9 cellular contexts compared by ENCODE assay signal in genomic region chr2:10659898-10660568, GRCh38. TPM values are rescaled to one million over a fixed set of nuclear protein-coding genes. Genes with fewer than 3 reads are reported as not detected.
DNase-seq lines count a peak whose midpoint lies in the region; ATAC-seq and TF ChIP-seq lines count a peak whose summit lies in the region.
"Had no signal": no experiment of that assay in that cellular context is flagged by ENCODE, and none has a peak within 500 bp of the region (broad histone marks: within the 10 kb centered on the region; RNA-seq: fewer than 3 reads in every experiment).

No MANE protein-coding gene starts in this region.

- H3K27me3 Mint-ChIP-seq in neural crest cell (ENCODE audit: low read depth), result no peaks in the 10 kb centered on the region
- H3K27me3 Mint-ChIP-seq: activated naive CD8-positive, alpha-beta T cell had no signal

- H3K9me3 ChIP-seq in esophagus squamous epithelium, result no peaks in the 10 kb centered on the region

- H3K27ac Mint-ChIP-seq in neural crest cell (ENCODE audit: unreplicated experiment), result no peak overlapping the region
- H3K27ac Mint-ChIP-seq: activated naive CD8-positive, alpha-beta T cell had no signal

- intact Hi-C loops in esophagus squamous epithelium (cut with DNase I), result no loop called here

- H3K4me1 ChIP-seq in esophagus squamous epithelium, result peaks cover 0 to 4% (median 0%) of the 10 kb centered on the region in 3 donors

- peak; percentile 4 for DNase-seq in NCI-H146 (lab: John Stamatoyannopoulos, UW)
- DNase-seq in NCI-H146 treated with DMSO at 0.1 percent for 48 hours (lab: John Stamatoyannopoulos, UW; ENCODE audit: unreplicated experiment), result no peak
- peak; percentile 65 for DNase-seq in NCI-H1694 (lab: John Stamatoyannopoulos, UW)
- DNase-seq in activated CD8-positive, alpha-beta memory T cell treated with anti-CD3 and anti-CD28 coated beads for 24 hours, result peak; percentile 66
- DNase-seq in esophagus squamous epithelium (lab: John Stamatoyannopoulos, UW), result no peak
- peak; percentile 48 for DNase-seq in neural crest cell (ENCODE audit: low read depth, low spot score)
- DNase-seq in NCI-H2029 treated with DMSO at 0.1 percent for 48 hours (lab: John Stamatoyannopoulos, UW), result no peak

- no peak for TF ChIP-seq POLR2A in esophagus squamous epithelium (IDR thresholded peaks at IDR 0.05)

- H3K4me1 Mint-ChIP-seq in neural crest cell, result no peaks in the 10 kb centered on the region

- no peak for ATAC-seq in HG03342 (IDR thresholded peaks at IDR 0.05; ENCODE audit: unreplicated experiment)

- no peaks in the 10 kb centered on the region for H3K9me3 Mint-ChIP-seq in neural crest cell

- 72 to 79% methylated on average over 10 of the region's 10 CpGs for WGBS in esophagus squamous epithelium, 2 donors

- no peak overlapping the region for H3K4me3 Mint-ChIP-seq in neural crest cell
- H3K4me3 Mint-ChIP-seq: activated naive CD8-positive, alpha-beta T cell had no signal

- no peak overlapping the region for H3K27ac ChIP-seq in esophagus squamous epithelium

- H3K27me3 ChIP-seq in esophagus squamous epithelium, result no peaks in the 10 kb centered on the region

- TF ChIP-seq CTCF in esophagus squamous epithelium (IDR thresholded peaks at IDR 0.05), result peak in 5 of 6 experiments; percentile 48 to 69 (median 49)
- TF ChIP-seq CTCF in neural crest cell (conservative IDR thresholded peaks at IDR 0.05), result peak; percentile 72

- H3K36me3 ChIP-seq in esophagus squamous epithelium, result peaks cover 0 to 98% (median 0%) of the 10 kb centered on the region in 3 donors

- no peak overlapping the region for H3K4me3 ChIP-seq in esophagus squamous epithelium

- no peaks in the 10 kb centered on the region for H3K36me3 Mint-ChIP-seq in neural crest cell (ENCODE audit: low read depth)

RNA-seq across cellular contexts. Expression of gene NOL10, which starts 29.7 kb away (rescaled TPM):
- total RNA-seq in esophagus squamous epithelium (10 to 100 TPM; 14.5 to 34.3 (median 22.2) TPM), neural crest cell (31.0 and 31.4 TPM in 2 replicates)

Comparison
In these comparisons a context has a peak if more than half of its experiments do, and no peak if none do; other contexts are left out.
1. DNase-seq: peak in NCI-H146 (single experiment), NCI-H1694 (single experiment), activated CD8-positive, alpha-beta memory T cell treated with anti-CD3 and anti-CD28 coated beads for 24 hours (single experiment) and neural crest cell (single experiment); none in NCI-H146 treated with DMSO at 0.1 percent for 48 hours (single experiment), esophagus squamous epithelium (single experiment) and NCI-H2029 treated with DMSO at 0.1 percent for 48 hours (single experiment).